8 cellular contexts compared by ENCODE assay signal in the genomic region with DNA sequence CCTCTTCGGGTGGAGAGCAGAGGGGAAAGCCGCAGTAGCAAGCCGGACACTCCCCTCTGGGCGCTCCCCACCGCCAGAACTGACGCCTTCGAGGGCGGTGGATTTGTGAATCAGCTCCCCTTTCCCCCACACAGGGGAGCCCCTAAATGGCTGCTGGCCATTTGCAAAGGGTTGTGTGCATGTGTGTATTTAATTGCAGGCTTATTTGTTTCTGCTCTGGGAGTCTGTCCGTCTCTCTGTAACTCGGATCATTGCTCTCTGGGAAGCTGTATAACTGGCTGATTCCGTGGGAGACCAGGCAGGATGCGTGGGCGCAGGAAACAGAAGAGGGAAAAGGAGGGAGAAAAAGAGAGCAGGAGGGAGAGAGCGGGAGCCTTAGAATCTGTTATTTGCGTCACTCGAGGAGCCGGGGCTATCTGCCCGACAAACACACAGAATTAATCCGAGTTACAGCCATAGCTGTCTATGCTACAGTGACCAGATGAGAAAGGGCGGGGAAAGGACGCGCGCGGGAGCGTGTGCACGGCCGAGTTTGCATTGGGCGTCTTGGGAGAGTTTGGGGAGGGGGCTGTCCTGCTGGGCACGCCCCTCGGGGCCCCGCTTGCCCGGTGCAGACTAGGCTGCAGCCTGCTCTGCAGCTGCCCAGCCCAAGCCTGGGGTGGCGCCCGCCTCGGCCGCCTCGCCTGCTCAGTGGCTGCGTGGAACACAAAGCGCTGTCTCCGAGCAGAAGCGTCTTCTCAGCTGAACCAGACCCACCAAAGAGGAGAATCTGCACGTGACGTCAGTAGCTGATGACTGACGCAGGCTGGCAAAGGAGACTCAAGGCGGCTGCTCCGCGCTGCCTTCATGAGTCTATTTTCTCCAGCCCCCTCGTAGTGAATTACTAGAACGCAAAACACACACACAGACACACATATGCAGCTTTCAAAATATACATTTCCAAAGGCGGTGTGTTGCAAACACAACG.
DNase-seq lines count a peak whose midpoint lies in the region; ATAC-seq and TF ChIP-seq lines count a peak whose summit lies in the region.

No MANE protein-coding gene starts in this region.

- H3K36me3 Mint-ChIP-seq in activated naive CD8-positive, alpha-beta T cell treated with anti-CD3 and anti-CD28 coated beads, Interleukin-2, amount 10 ng/mL, durations not matched to agents 7 days and 5 days, result peaks cover 1% of the 10 kb centered on the region

- peaks cover 88% of the 10 kb centered on the region for H3K27me3 ChIP-seq in smooth muscle cell (ENCODE audit: low read depth)

- no peaks in the 10 kb centered on the region for H3K9me3 ChIP-seq in HEK293 (ENCODE audit: control insufficient read depth, insufficient read depth, low read depth, low read length)
- no peaks in the 10 kb centered on the region for H3K9me3 ChIP-seq in smooth muscle cell (replicated peaks; ENCODE audit: low read depth)

- H3K9me3 Mint-ChIP-seq in activated naive CD8-positive, alpha-beta T cell treated with anti-CD3 and anti-CD28 coated beads, Interleukin-2, amount 10 ng/mL, durations not matched to agents 7 days and 5 days, result no peaks in the 10 kb centered on the region

- 2% methylated on average over 51 of the region's 51 CpGs for WGBS in smooth muscle cell (ENCODE audit: low lambda C conversion rate)

- H3K4me1 ChIP-seq in HEK293 (ENCODE audit: control insufficient read depth, insufficient read depth, low read length) (peaks cover 3% of the 10 kb centered on the region; the same call in 1 of the 2 replicates), smooth muscle cell (ENCODE audit: low read depth) (peaks cover 20% of the 10 kb centered on the region)

- H3K4me3 ChIP-seq in AG09309 (ENCODE audit: control insufficient read depth, low read depth, low read length), result peak overlapping the region; percentile 14
- peak overlapping the region; percentile 45 for H3K4me3 ChIP-seq in HEK293 (ENCODE audit: low read depth, low read length)
- H3K4me3 ChIP-seq in iPS-11a (ENCODE audit: low read depth, low read length), result peak overlapping the region; percentile 42
- peak overlapping the region; percentile 49 for H3K4me3 ChIP-seq in smooth muscle cell

- DNase-seq in AG09309 (ENCODE audit: low read depth) (no peak), smooth muscle cell (lab: John Stamatoyannopoulos, UW; ENCODE audit: unreplicated experiment) (peak; percentile 32)
- DNase-seq in activated naive CD8-positive, alpha-beta T cell treated with anti-CD3 and anti-CD28 coated beads, Interleukin-2, amount 10 ng/mL, durations not matched to agents 7 days and 5 days, result peak; percentile 35
- DNase-seq in effector CD8-positive, alpha-beta T cell (lab: John Stamatoyannopoulos, UW), result no peak

- H3K79me2 ChIP-seq in smooth muscle cell (ENCODE audit: low read depth), result no peaks in the 10 kb centered on the region

- peak overlapping the region; percentile 7 for H3K9ac ChIP-seq in smooth muscle cell (ENCODE audit: low read depth)

- ATAC-seq in activated naive CD8-positive, alpha-beta T cell treated with anti-CD3 and anti-CD28 coated beads, Interleukin-2, amount 10 ng/mL, durations not matched to agents 7 days and 5 days (ENCODE audit: low read depth), result no peak
- ATAC-seq in GM18517 (IDR thresholded peaks at IDR 0.05; ENCODE audit: unreplicated experiment) (no peak), GM21825 (IDR thresholded peaks at IDR 0.05; ENCODE audit: unreplicated experiment) (no peak)

- peak overlapping the region; percentile 70 for H2AFZ ChIP-seq in smooth muscle cell (ENCODE audit: low read depth)

- H3K4me3 Mint-ChIP-seq in activated naive CD8-positive, alpha-beta T cell treated with anti-CD3 and anti-CD28 coated beads, Interleukin-2, amount 10 ng/mL, durations not matched to agents 7 days and 5 days, result peak overlapping the region; percentile 30

- POLR2A ChIA-PET in HEK293 (lab: Yijun Ruan, JAX), result interaction anchor here (1.6 kb wide), 1 partner anchor 70 kb away, joined by 3 read pairs; no protein-coding TSS in a partner anchor
- POLR2A ChIA-PET in activated naive CD8-positive, alpha-beta T cell treated with anti-CD3 and anti-CD28 coated beads, Interleukin-2, amount 10 ng/mL, durations not matched to agents 7 days and 5 days (lab: Charles Lee), result no interaction called here

- H3F3A ChIP-seq in smooth muscle cell (ENCODE audit: low read depth), result no peaks in the 10 kb centered on the region

- peak overlapping the region; percentile 94 for H3K4me2 ChIP-seq in smooth muscle cell

- H4K20me1 ChIP-seq in smooth muscle cell (ENCODE audit: low read depth), result no peaks in the 10 kb centered on the region

- peaks cover 25% of the 10 kb centered on the region for H3K4me1 Mint-ChIP-seq in activated naive CD8-positive, alpha-beta T cell treated with anti-CD3 and anti-CD28 coated beads, Interleukin-2, amount 10 ng/mL, durations not matched to agents 7 days and 5 days

- peaks cover 84% of the 10 kb centered on the region for H3K27me3 Mint-ChIP-seq in activated naive CD8-positive, alpha-beta T cell treated with anti-CD3 and anti-CD28 coated beads, Interleukin-2, amount 10 ng/mL, durations not matched to agents 7 days and 5 days

- CTCF ChIA-PET in HEK293 (lab: Yijun Ruan, JAX), result interaction anchor here (0.7 to 6.1 kb wide), 15 partner anchors 9 to 1456 kb away, joined by 3 to 49 read pairs (median 4); no protein-coding TSS in a partner anchor

- no peak overlapping the region for H3K27ac Mint-ChIP-seq in activated naive CD8-positive, alpha-beta T cell treated with anti-CD3 and anti-CD28 coated beads, Interleukin-2, amount 10 ng/mL, durations not matched to agents 7 days and 5 days

- H3K36me3 ChIP-seq in HEK293 (ENCODE audit: control insufficient read depth in 2 of 2, insufficient read depth in 1 of 2, low read length in 2 of 2) (no peaks in the 10 kb centered on the region), smooth muscle cell (ENCODE audit: low read depth) (no peaks in the 10 kb centered on the region)

- no peak for TF ChIP-seq CTCF in AG09309 (IDR thresholded peaks at IDR 0.05; ENCODE audit: control insufficient read depth, insufficient read depth, low read depth, low read length, missing control alignments)
- TF ChIP-seq CTCF in HEK293 (tag by site-specific recombination; IDR thresholded peaks at IDR 0.05), result no peak
- TF ChIP-seq CTCF in smooth muscle cell (IDR thresholded peaks at IDR 0.05; ENCODE audit: borderline replicate concordance, insufficient read depth, poor library complexity, severe bottlenecking), result no peak

- no peak overlapping the region for H3K27ac ChIP-seq in HEK293 (ENCODE audit: extremely low read depth, low read depth, low read length)
- H3K27ac ChIP-seq in smooth muscle cell (ENCODE audit: low read depth), result no peak overlapping the region

TF ChIP-seq in HEK293, 187 proteins besides CTCF, POLR2A, EP300 and RAD21 (continues in another document):
- TF ChIP-seq ZNF623 (tag by site-specific recombination; IDR thresholded peaks at IDR 0.05), result no peak
- peak; percentile 70 for TF ChIP-seq ZFHX2 (tag by site-specific recombination; conservative IDR thresholded peaks at IDR 0.05)
- peak; percentile 50; the same call in 1 of the 2 replicates for TF ChIP-seq KLF1 (tag by site-specific recombination; IDR thresholded peaks at IDR 0.05)
- peak; percentile 89 for TF ChIP-seq ZBTB21 (tag by site-specific recombination; IDR thresholded peaks at IDR 0.05)
- TF ChIP-seq, protein P1, sequence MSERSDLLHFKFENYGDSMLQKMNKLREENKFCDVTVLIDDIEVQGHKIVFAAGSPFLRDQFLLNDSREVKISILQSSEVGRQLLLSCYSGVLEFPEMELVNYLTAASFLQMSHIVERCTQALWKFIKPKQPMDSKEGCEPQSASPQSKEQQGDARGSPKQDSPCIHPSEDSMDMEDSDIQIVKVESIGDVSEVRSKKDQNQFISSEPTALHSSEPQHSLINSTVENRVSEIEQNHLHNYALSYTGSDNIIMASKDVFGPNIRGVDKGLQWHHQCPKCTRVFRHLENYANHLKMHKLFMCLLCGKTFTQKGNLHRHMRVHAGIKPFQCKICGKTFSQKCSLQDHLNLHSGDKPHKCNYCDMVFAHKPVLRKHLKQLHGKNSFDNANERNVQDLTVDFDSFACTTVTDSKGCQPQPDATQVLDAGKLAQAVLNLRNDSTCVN (tag by site-specific recombination; optimal IDR thresholded peaks at IDR 0.05), result peak; percentile 52
- peak; percentile 67 for TF ChIP-seq SP2 (tag by site-specific recombination; IDR thresholded peaks at IDR 0.05)
- peak; percentile 79 for TF ChIP-seq ZNF335 (tag by site-specific recombination; conservative IDR thresholded peaks at IDR 0.05)
- TF ChIP-seq ZFP69B (tag by site-specific recombination; IDR thresholded peaks at IDR 0.05), result no peak
- 0 out of 2 replicates have a peak, but pooled peaks have one; percentile 33 for TF ChIP-seq ZBTB17 (tag by site-specific recombination; IDR thresholded peaks at IDR 0.05)
- peak; percentile 89 for TF ChIP-seq ZNF629 (tag by site-specific recombination; IDR thresholded peaks at IDR 0.05)
- 0 out of 2 replicates have a peak, but pooled peaks have one; percentile 16 for TF ChIP-seq ZNF394 (tag by site-specific recombination; IDR thresholded peaks at IDR 0.05; ENCODE audit: borderline replicate concordance)
- TF ChIP-seq, protein P2, sequence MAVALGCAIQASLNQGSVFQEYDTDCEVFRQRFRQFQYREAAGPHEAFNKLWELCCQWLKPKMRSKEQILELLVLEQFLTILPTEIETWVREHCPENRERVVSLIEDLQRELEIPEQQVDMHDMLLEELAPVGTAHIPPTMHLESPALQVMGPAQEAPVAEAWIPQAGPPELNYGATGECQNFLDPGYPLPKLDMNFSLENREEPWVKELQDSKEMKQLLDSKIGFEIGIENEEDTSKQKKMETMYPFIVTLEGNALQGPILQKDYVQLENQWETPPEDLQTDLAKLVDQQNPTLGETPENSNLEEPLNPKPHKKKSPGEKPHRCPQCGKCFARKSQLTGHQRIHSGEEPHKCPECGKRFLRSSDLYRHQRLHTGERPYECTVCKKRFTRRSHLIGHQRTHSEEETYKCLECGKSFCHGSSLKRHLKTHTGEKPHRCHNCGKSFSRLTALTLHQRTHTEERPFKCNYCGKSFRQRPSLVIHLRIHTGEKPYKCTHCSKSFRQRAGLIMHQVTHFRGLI (tag by site-specific recombination; IDR thresholded peaks at IDR 0.05), result peak; percentile 50; the same call in 1 of the 2 replicates
- TF ChIP-seq ZBTB20 (tag by site-specific recombination; IDR thresholded peaks at IDR 0.05), result peak; percentile 77

Comparison
In these comparisons a context has a peak if more than half of its experiments do, and no peak if none do; other contexts are left out.
1. DNase-seq: peak in activated naive CD8-positive, alpha-beta T cell treated with anti-CD3 and anti-CD28 coated beads, Interleukin-2, amount 10 ng/mL, durations not matched to agents 7 days and 5 days (single experiment) and smooth muscle cell (single experiment); none in AG09309 (single experiment) and effector CD8-positive, alpha-beta T cell (single experiment).
2. Peak in every context shown above with its lines, with median percentiles within 50 percentile points of each other: H3K4me3 ChIP-seq.